Comparison of ENCODE assay signal across 2 cellular contexts in the genomic region with DNA sequence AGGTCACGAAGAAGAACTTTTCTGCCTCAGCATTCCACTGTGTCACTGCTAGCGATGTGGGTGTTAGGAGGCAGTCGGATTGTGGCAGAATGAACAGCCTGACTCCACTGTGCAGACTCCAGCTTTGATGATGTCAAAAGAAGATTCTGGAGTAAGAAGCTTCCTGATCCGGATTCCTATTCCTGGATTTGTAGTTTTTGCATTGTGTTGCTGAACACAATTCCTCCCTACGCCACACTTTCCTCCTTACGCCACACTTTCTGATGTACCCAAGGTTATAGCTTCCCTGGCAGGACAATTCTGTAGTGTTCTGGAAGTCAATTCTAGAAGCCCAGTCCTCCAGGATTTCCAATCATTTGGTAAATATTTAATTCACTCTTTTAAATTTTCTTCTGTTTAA.
A peak's percentile ranks its signal among the peaks of the same experiment; 100 is the strongest.
TF ChIP-seq lines count a peak whose summit lies in the region.

No MANE protein-coding gene starts in this region.

TF ChIP-seq in IMR-90, 13 proteins besides CTCF, POLR2A, EP300 and RAD21:
- TF ChIP-seq BHLHE40 (IDR thresholded peaks at IDR 0.05; ENCODE audit: low read depth, low read length) (no peak), MXI1 (IDR thresholded peaks at IDR 0.05; ENCODE audit: borderline replicate concordance, low read depth, low read length) (no peak), CHD1 (IDR thresholded peaks at IDR 0.05; ENCODE audit: low read depth, low read length) (no peak), CEBPB (IDR thresholded peaks at IDR 0.05; ENCODE audit: low read depth, low read length) (no peak), MAZ (IDR thresholded peaks at IDR 0.05; ENCODE audit: borderline replicate concordance, low read depth, low read length) (no peak), MAFK (IDR thresholded peaks at IDR 0.05; ENCODE audit: low read depth, low read length) (no peak), RFX5 (IDR thresholded peaks at IDR 0.05; ENCODE audit: low read depth, low read length) (no peak), FOS (IDR thresholded peaks at IDR 0.05; ENCODE audit: low read depth, low read length) (no peak), SMC3 (IDR thresholded peaks at IDR 0.05; ENCODE audit: low read depth, low read length) (no peak), NFE2L2 (IDR thresholded peaks at IDR 0.05; ENCODE audit: low read depth, low read length) (no peak), RCOR1 (IDR thresholded peaks at IDR 0.05; ENCODE audit: insufficient replicate concordance, low read length) (no peak)
- TF ChIP-seq, protein P1, sequence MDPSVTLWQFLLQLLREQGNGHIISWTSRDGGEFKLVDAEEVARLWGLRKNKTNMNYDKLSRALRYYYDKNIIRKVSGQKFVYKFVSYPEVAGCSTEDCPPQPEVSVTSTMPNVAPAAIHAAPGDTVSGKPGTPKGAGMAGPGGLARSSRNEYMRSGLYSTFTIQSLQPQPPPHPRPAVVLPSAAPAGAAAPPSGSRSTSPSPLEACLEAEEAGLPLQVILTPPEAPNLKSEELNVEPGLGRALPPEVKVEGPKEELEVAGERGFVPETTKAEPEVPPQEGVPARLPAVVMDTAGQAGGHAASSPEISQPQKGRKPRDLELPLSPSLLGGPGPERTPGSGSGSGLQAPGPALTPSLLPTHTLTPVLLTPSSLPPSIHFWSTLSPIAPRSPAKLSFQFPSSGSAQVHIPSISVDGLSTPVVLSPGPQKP (IDR thresholded peaks at IDR 0.05; ENCODE audit: borderline replicate concordance, low read depth, low read length): no peak
- TF ChIP-seq, protein P2, sequence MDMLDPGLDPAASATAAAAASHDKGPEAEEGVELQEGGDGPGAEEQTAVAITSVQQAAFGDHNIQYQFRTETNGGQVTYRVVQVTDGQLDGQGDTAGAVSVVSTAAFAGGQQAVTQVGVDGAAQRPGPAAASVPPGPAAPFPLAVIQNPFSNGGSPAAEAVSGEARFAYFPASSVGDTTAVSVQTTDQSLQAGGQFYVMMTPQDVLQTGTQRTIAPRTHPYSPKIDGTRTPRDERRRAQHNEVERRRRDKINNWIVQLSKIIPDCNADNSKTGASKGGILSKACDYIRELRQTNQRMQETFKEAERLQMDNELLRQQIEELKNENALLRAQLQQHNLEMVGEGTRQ (IDR thresholded peaks at IDR 0.05; ENCODE audit: low read depth, low read length): no peak

TF ChIP-seq in H1, 55 proteins besides CTCF, POLR2A, EP300 and RAD21:
- TF ChIP-seq ZNF274 (IDR thresholded peaks at IDR 0.05; ENCODE audit: borderline replicate concordance, extremely low read depth, low read length) (no peak), EZH2 (IDR thresholded peaks at IDR 0.05; ENCODE audit: low read depth, low read length, severe bottlenecking) (no peak), SAP30 (IDR thresholded peaks at IDR 0.05; ENCODE audit: insufficient read depth, insufficient replicate concordance, low read length) (no peak), NANOG (IDR thresholded peaks at IDR 0.05; ENCODE audit: insufficient read depth, low read depth, low read length, poor library complexity, severe bottlenecking) (no peak), JUND (IDR thresholded peaks at IDR 0.05; ENCODE audit: low read length) (no peak), SP1 (IDR thresholded peaks at IDR 0.05; ENCODE audit: low read depth, low read length) (peak; percentile 49; the same call in 1 of the 2 replicates), ASH2L (IDR thresholded peaks at IDR 0.05; ENCODE audit: low read length) (no peak)
- TF ChIP-seq, protein P3, sequence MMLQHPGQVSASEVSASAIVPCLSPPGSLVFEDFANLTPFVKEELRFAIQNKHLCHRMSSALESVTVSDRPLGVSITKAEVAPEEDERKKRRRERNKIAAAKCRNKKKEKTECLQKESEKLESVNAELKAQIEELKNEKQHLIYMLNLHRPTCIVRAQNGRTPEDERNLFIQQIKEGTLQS (IDR thresholded peaks at IDR 0.05; ENCODE audit: insufficient read depth, low read depth, low read length): no peak
